ENCODE assay signal across 10 cellular contexts in genomic region chr1:6053206-6053546, GRCh38. TPM values are rescaled to one million over a fixed set of nuclear protein-coding genes. Genes with fewer than 3 reads are reported as not detected.
DNase-seq lines count a peak whose midpoint lies in the region; ATAC-seq and TF ChIP-seq lines count a peak whose summit lies in the region.
"Had no signal": no experiment of that assay in that cellular context is flagged by ENCODE, and none has a peak within 500 bp of the region (broad histone marks: within the 10 kb centered on the region; RNA-seq: fewer than 3 reads in every experiment).

No MANE protein-coding gene starts in this region.

- peaks cover under 1 to 15% (median under 1%) of the 10 kb centered on the region in 3 donors for H3K4me1 ChIP-seq in esophagus squamous epithelium

- no peak overlapping the region for H3K4me3 ChIP-seq in esophagus squamous epithelium
- H3K4me3 ChIP-seq: MG63 had no signal

- H3K27ac Mint-ChIP-seq in T-helper 17 cell (peak overlapping the region; percentile 65), glutamatergic neuron (ENCODE audit: unreplicated experiment) (peak overlapping the region; percentile 72)

- no peak for TF ChIP-seq POLR2A in esophagus squamous epithelium (IDR thresholded peaks at IDR 0.05)

- DNase-seq in DMS79 (lab: John Stamatoyannopoulos, UW) (peak; percentile 65), T-helper 17 cell (no peak), glutamatergic neuron (peak; percentile 32), esophagus squamous epithelium (lab: John Stamatoyannopoulos, UW) (no peak)
- DNase-seq: MG63, NCI-H1694, NCI-H2107 had no signal

- H3K27ac ChIP-seq in C4-2B, result no peak overlapping the region
- H3K27ac ChIP-seq in esophagus squamous epithelium, result no peak overlapping the region

- H3K9me3 ChIP-seq in T-helper 17 cell (ENCODE audit: control insufficient read depth, low read length, poor library complexity, severe bottlenecking), result no peaks in the 10 kb centered on the region
- H3K9me3 ChIP-seq in esophagus squamous epithelium, result no peaks in the 10 kb centered on the region
- H3K9me3 ChIP-seq: MG63 had no signal

- H3K4me3 Mint-ChIP-seq in T-helper 17 cell (no peak overlapping the region), glutamatergic neuron (ENCODE audit: unreplicated experiment) (no peak overlapping the region)

- H3K27me3 ChIP-seq in esophagus squamous epithelium, result peaks cover 0 to 10% (median 0%) of the 10 kb centered on the region in 4 donors
- H3K27me3 ChIP-seq: MG63 had no signal

- H3K4me1 Mint-ChIP-seq in T-helper 17 cell, result peaks cover 22% of the 10 kb centered on the region
- peaks cover 23% of the 10 kb centered on the region for H3K4me1 Mint-ChIP-seq in glutamatergic neuron (ENCODE audit: low read depth, unreplicated experiment)

- 25 to 44% methylated on average over 3 to 7 of the region's 8 CpGs for WGBS in esophagus squamous epithelium, 2 donors

- H3K36me3 Mint-ChIP-seq in T-helper 17 cell (ENCODE audit: low read depth), result peaks cover 6% of the 10 kb centered on the region
- no peaks in the 10 kb centered on the region for H3K36me3 Mint-ChIP-seq in glutamatergic neuron (ENCODE audit: unreplicated experiment)

- intact Hi-C loops in esophagus squamous epithelium (cut with DNase I), result loop anchor here (10.0 kb wide), 1 partner anchor 292 kb away; no protein-coding TSS in a partner anchor

- peaks cover 10% of the 10 kb centered on the region for H3K9me3 Mint-ChIP-seq in glutamatergic neuron (ENCODE audit: unreplicated experiment)

- H3K36me3 ChIP-seq in esophagus squamous epithelium, result no peaks in the 10 kb centered on the region
- H3K36me3 ChIP-seq: MG63 had no signal

- ATAC-seq in T-helper 17 cell (no peak), HG02870 (IDR thresholded peaks at IDR 0.05; ENCODE audit: unreplicated experiment) (no peak), GM21529 (IDR thresholded peaks at IDR 0.05; ENCODE audit: unreplicated experiment) (no peak)

- H3K27me3 Mint-ChIP-seq in T-helper 17 cell (no peaks in the 10 kb centered on the region), glutamatergic neuron (ENCODE audit: unreplicated experiment) (peaks cover 2% of the 10 kb centered on the region)

- TF ChIP-seq CTCF in C4-2B (conservative IDR thresholded peaks at IDR 0.05) (peak; percentile 50; the same call in 1 of the 2 replicates), glutamatergic neuron (IDR thresholded peaks at IDR 0.05; ENCODE audit: partially characterized antibody, unreplicated experiment) (no peak), esophagus squamous epithelium (IDR thresholded peaks at IDR 0.05) (no peak)

RNA-seq across cellular contexts. Expression of gene KCNAB2, which starts 7.5 kb away (rescaled TPM):
- 100 to 1,000 TPM; 203 to 207 TPM for total RNA-seq in T-helper 17 cell
- total RNA-seq in glutamatergic neuron (ENCODE audit: unreplicated experiment), result 20.4 TPM
- 1 to 10 TPM; 1.8 to 9.3 (median 3.9) TPM for total RNA-seq in esophagus squamous epithelium

Comparison
In these comparisons a context has a peak if more than half of its experiments do, and no peak if none do; other contexts are left out.
1. DNase-seq: peak in DMS79 (single experiment) and glutamatergic neuron (single experiment); none in T-helper 17 cell (0 of 3) and esophagus squamous epithelium (single experiment).